ENCODE assay signal across 23 cellular contexts in genomic region chr9:110357510-110357909, GRCh38. TPM values are rescaled to one million over a fixed set of nuclear protein-coding genes. Genes with fewer than 3 reads are reported as not detected.
DNase-seq lines count a peak whose midpoint lies in the region; ATAC-seq and TF ChIP-seq lines count a peak whose summit lies in the region.
"Had no signal": no experiment of that assay in that cellular context is flagged by ENCODE, and none has a peak within 500 bp of the region (broad histone marks: within the 10 kb centered on the region; RNA-seq: fewer than 3 reads in every experiment).

No MANE protein-coding gene starts in this region.

- no peak for ATAC-seq in PC-3
- ATAC-seq in GM21528 (IDR thresholded peaks at IDR 0.05; ENCODE audit: low FRiP score, unreplicated experiment), result no peak
- ATAC-seq: Panc1 had no signal

- no TSS peak for BruUV-seq in Caco-2 (replicated peaks; lab: Mats Ljungman, UMichigan)
- BruUV-seq in PC-3 (replicated peaks; lab: Mats Ljungman, UMichigan), result no TSS peak

- H3K4me1 Mint-ChIP-seq in Caco-2 (ENCODE audit: low read depth, unreplicated experiment), result peaks cover 15% of the 10 kb centered on the region
- peaks cover 15% of the 10 kb centered on the region for H3K4me1 Mint-ChIP-seq in nephron progenitor cell

- H3K4me3 ChIP-seq in Caco-2 (ENCODE audit: low read depth, low read length), result no peak overlapping the region
- H3K4me3 ChIP-seq in PC-3 (ENCODE audit: low read length), result no peak overlapping the region
- H3K4me3 ChIP-seq in epithelial cell of esophagus (ENCODE audit: low read length), result no peak overlapping the region
- no peak overlapping the region for H3K4me3 ChIP-seq in effector memory CD4-positive, alpha-beta T cell (ENCODE audit: insufficient read depth, low read depth, low read length, poor library complexity, severe bottlenecking)
- H3K4me3 ChIP-seq: BLaER1 treated with 17β-estradiol and CSF1 and Interleukin-3, amounts not matched to agents 10 nM and 100 nM; SK-N-MC had no signal

- H3K27me3 Mint-ChIP-seq in Caco-2 (ENCODE audit: insufficient read depth, unreplicated experiment) (no peaks in the 10 kb centered on the region), nephron progenitor cell (ENCODE audit: low read depth, poor library complexity) (peaks cover 4% of the 10 kb centered on the region)
- H3K27me3 Mint-ChIP-seq: CD4-positive, alpha-beta T cell had no signal

- no peak for TF ChIP-seq CTCF in Caco-2 (IDR thresholded peaks at IDR 0.05; ENCODE audit: insufficient read depth in 1 of 2, low read depth in 1 of 2, low read length in 1 of 2, severe bottlenecking in 1 of 2, unreplicated experiment in 1 of 2)
- no peak for TF ChIP-seq CTCF in PC-3 (conservative IDR thresholded peaks at IDR 0.05; ENCODE audit: low read depth, low read length)
- TF ChIP-seq CTCF in epithelial cell of esophagus (IDR thresholded peaks at IDR 0.05; ENCODE audit: insufficient read depth, low read depth, low read length, missing control alignments), result no peak
- no peak for TF ChIP-seq CTCF in nephron progenitor cell (IDR thresholded peaks at IDR 0.05)

- H3K9ac ChIP-seq in PC-3 (ENCODE audit: low read length), result no peak overlapping the region
- H3K9ac ChIP-seq: BLaER1 treated with 17β-estradiol and CSF1 and Interleukin-3, amounts not matched to agents 10 nM and 100 nM had no signal

- no peaks in the 10 kb centered on the region for H4K20me1 ChIP-seq in PC-3 (ENCODE audit: low read length)
- H4K20me1 ChIP-seq: BLaER1 treated with 17β-estradiol and CSF1 and Interleukin-3, amounts not matched to agents 10 nM and 100 nM had no signal

- no peak overlapping the region for H3K4me2 ChIP-seq in PC-3 (ENCODE audit: low read length)
- H3K4me2 ChIP-seq: BLaER1 treated with 17β-estradiol and CSF1 and Interleukin-3, amounts not matched to agents 10 nM and 100 nM had no signal

- H3K27me3 ChIP-seq in Caco-2 (replicated peaks; ENCODE audit: control insufficient read depth, insufficient read depth, low read length), result no peaks in the 10 kb centered on the region
- H3K27me3 ChIP-seq in PC-3 (ENCODE audit: low read length), result no peaks in the 10 kb centered on the region
- no peaks in the 10 kb centered on the region for H3K27me3 ChIP-seq in effector memory CD4-positive, alpha-beta T cell (replicated peaks; ENCODE audit: control insufficient read depth, insufficient read depth, low read length, poor library complexity, severe bottlenecking)
- H3K27me3 ChIP-seq: BLaER1 treated with 17β-estradiol and CSF1 and Interleukin-3, amounts not matched to agents 10 nM and 100 nM had no signal

- H3K9me3 ChIP-seq in Caco-2, result no peaks in the 10 kb centered on the region
- H3K9me3 ChIP-seq in PC-3 (ENCODE audit: low read length), result no peaks in the 10 kb centered on the region
- no peaks in the 10 kb centered on the region for H3K9me3 ChIP-seq in effector memory CD4-positive, alpha-beta T cell (ENCODE audit: control insufficient read depth, low read length)

- CTCF ChIA-PET in Caco-2 (lab: Charles Lee), result interaction anchor here (0.6 kb wide), 1 partner anchor 157 kb away, joined by 3 read pairs; no protein-coding TSS in a partner anchor
- CTCF ChIA-PET in PC-3 (lab: Charles Lee), result no interaction called here

- peak overlapping the region; percentile 49 for H3K27ac Mint-ChIP-seq in Caco-2 (ENCODE audit: unreplicated experiment)
- H3K27ac Mint-ChIP-seq in nephron progenitor cell, result no peak overlapping the region
- H3K27ac Mint-ChIP-seq: CD4-positive, alpha-beta T cell had no signal

- H3K27ac ChIP-seq in PC-3 (ENCODE audit: low read length), result no peak overlapping the region
- no peak overlapping the region for H3K27ac ChIP-seq in effector memory CD4-positive, alpha-beta T cell (ENCODE audit: insufficient read depth, low read length, poor library complexity, severe bottlenecking)
- H3K27ac ChIP-seq: BLaER1 treated with 17β-estradiol and CSF1 and Interleukin-3, amounts not matched to agents 10 nM and 100 nM; SK-N-MC had no signal

- H3K36me3 Mint-ChIP-seq in Caco-2 (ENCODE audit: insufficient read depth, unreplicated experiment) (no peaks in the 10 kb centered on the region), nephron progenitor cell (ENCODE audit: low read depth) (no peaks in the 10 kb centered on the region)

- POLR2A ChIA-PET in Caco-2 (lab: Charles Lee) (no interaction called here), PC-3 (lab: Charles Lee; ENCODE audit: unreplicated experiment) (no interaction called here)

- peaks cover 11% of the 10 kb centered on the region for H3K4me1 ChIP-seq in Caco-2
- H3K4me1 ChIP-seq in PC-3 (ENCODE audit: insufficient read depth, low read length), result no peaks in the 10 kb centered on the region
- no peaks in the 10 kb centered on the region for H3K4me1 ChIP-seq in effector memory CD4-positive, alpha-beta T cell (ENCODE audit: control insufficient read depth, insufficient read depth, low read length, poor library complexity, severe bottlenecking)
- H3K4me1 ChIP-seq: BLaER1 treated with 17β-estradiol and CSF1 and Interleukin-3, amounts not matched to agents 10 nM and 100 nM had no signal

- H3K4me3 Mint-ChIP-seq in Caco-2 (ENCODE audit: unreplicated experiment) (peak overlapping the region; percentile 42), nephron progenitor cell (no peak overlapping the region)
- H3K4me3 Mint-ChIP-seq: CD4-positive, alpha-beta T cell had no signal

- intact Hi-C loops in Caco-2 (cut with micrococcal nuclease; ENCODE audit: unreplicated experiment) (no loop called here), PC-3 (cut with micrococcal nuclease) (no loop called here)

- no peaks in the 10 kb centered on the region for H3F3A ChIP-seq in PC-3 (ENCODE audit: low read length, unreplicated experiment)

- no peaks in the 10 kb centered on the region for H3K79me2 ChIP-seq in PC-3 (ENCODE audit: low read length)

- DNase-seq in Caco-2 (peak in 1 of 2 experiments; percentile 47), PC-3 (peak; percentile 26), epithelial cell of esophagus (ENCODE audit: low read depth) (peak; percentile 83), left kidney (ENCODE audit: low read depth, low spot score) (peak; percentile 50), nephron progenitor cell (no peak), SW 1271 (lab: John Stamatoyannopoulos, UW) (no peak)
- DNase-seq in effector memory CD4-positive, alpha-beta T cell, result no peak
- DNase-seq: AML-193; CD4-positive, alpha-beta T cell; HCEC 1CT; Kasumi-1; NCI-H1105; NCI-H1436 treated with DMSO at 0.1 percent for 48 hours; NCI-H187 treated with DMSO at 0.1 percent for 48 hours; NCI-H524; NCI-H774; SIG-M5 had no signal

- H3K9me3 Mint-ChIP-seq in Caco-2 (ENCODE audit: unreplicated experiment) (no peaks in the 10 kb centered on the region), nephron progenitor cell (peaks cover 16% of the 10 kb centered on the region)
- H3K9me3 Mint-ChIP-seq: CD4-positive, alpha-beta T cell had no signal

- no peak overlapping the region for H2AFZ ChIP-seq in PC-3 (ENCODE audit: low read length)

- no peaks in the 10 kb centered on the region for H3K36me3 ChIP-seq in Caco-2 (ENCODE audit: control insufficient read depth, insufficient read depth, low read length)
- H3K36me3 ChIP-seq in PC-3 (ENCODE audit: low read depth, low read length), result no peaks in the 10 kb centered on the region
- H3K36me3 ChIP-seq in effector memory CD4-positive, alpha-beta T cell (ENCODE audit: control insufficient read depth, insufficient read depth, low read length), result no peaks in the 10 kb centered on the region
- H3K36me3 ChIP-seq: BLaER1 treated with 17β-estradiol and CSF1 and Interleukin-3, amounts not matched to agents 10 nM and 100 nM had no signal

- no peaks in the 10 kb centered on the region for H3K9me2 ChIP-seq in PC-3 (replicated peaks; ENCODE audit: low read length)

RNA-seq across cellular contexts. Expression of gene TXNDC8, which starts 19.8 kb away (rescaled TPM):
- total RNA-seq in Caco-2 (2022) (not detected in 2 replicates), PC-3 (2014; rRNA removed) (not detected in 2 replicates)
- total RNA-seq: CD4-positive, alpha-beta T cell; H1; M059J had no signal

Comparison
In these comparisons a context has a peak if more than half of its experiments do, and no peak if none do; other contexts are left out.
1. DNase-seq: peak in PC-3 (single experiment), epithelial cell of esophagus (single experiment) and left kidney (single experiment); none in effector memory CD4-positive, alpha-beta T cell (0 of 3), nephron progenitor cell (single experiment) and SW 1271 (0 of 2).